Comparison of ENCODE assay signal across 8 cellular contexts in genomic region chr1:92961896-92962752, GRCh38. TPM values are rescaled to one million over a fixed set of nuclear protein-coding genes. Genes with fewer than 3 reads are reported as not detected.
DNase-seq lines count a peak whose midpoint lies in the region; ATAC-seq and TF ChIP-seq lines count a peak whose summit lies in the region.

No MANE protein-coding gene starts in this region.

- in situ Hi-C loops in astrocyte of the spinal cord (cut with HindIII; ENCODE audit: low sequenced_read_pairs): no loop called here

- H3K4me3 Mint-ChIP-seq in immature natural killer cell: no peak overlapping the region

- H3K36me3 Mint-ChIP-seq in immature natural killer cell: no peaks in the 10 kb centered on the region

- peak; percentile 34 for ATAC-seq in GM19468 (IDR thresholded peaks at IDR 0.05; ENCODE audit: extremely low read depth, unreplicated experiment)
- peak; percentile 46 for ATAC-seq in HG03571 (IDR thresholded peaks at IDR 0.05; ENCODE audit: unreplicated experiment)

- no peak for TF ChIP-seq CTCF in astrocyte of the spinal cord (IDR thresholded peaks at IDR 0.05; ENCODE audit: low read depth, low read length)

- no peak overlapping the region for H3K27ac Mint-ChIP-seq in immature natural killer cell

- peaks cover 5 to 30% (median 14%) of the 10 kb centered on the region in 3 donors for H3K27me3 Mint-ChIP-seq in immature natural killer cell (ENCODE audit: low read depth in 3 of 3)

- DNase-seq in DMS 273 (lab: John Stamatoyannopoulos, UW; ENCODE audit: unreplicated experiment) (peak; percentile 81), T-helper 1 cell (peak; percentile 55 to 91 (median 65)), astrocyte of the spinal cord (ENCODE audit: low read depth, low spot score) (peak; percentile 77), immature natural killer cell (peak; percentile 72 to 78 (median 74)), NCI-H1048 (lab: John Stamatoyannopoulos, UW) (no peak)
- peak; percentile 50 to 58 for DNase-seq in stimulated activated CD4-positive, alpha-beta T cell treated with anti-CD3 and anti-CD28 coated beads, Interleukin-15, amount 100 ng/mL, for 48 hours (ENCODE audit: low read depth in 2 of 2)

- peak overlapping the region; percentile 65 for H3K4me3 ChIP-seq in astrocyte of the spinal cord (ENCODE audit: low read depth, low read length)

- peaks cover 25 to 27% of the 10 kb centered on the region in 2 donors for H3K4me1 Mint-ChIP-seq in immature natural killer cell

- no peaks in the 10 kb centered on the region for H3K9me3 Mint-ChIP-seq in immature natural killer cell

RNA-seq across cellular contexts. Expression of gene DIPK1A, which starts 0.9 kb away (rescaled TPM):
- polyA plus RNA-seq in immature natural killer cell: 10 to 100 TPM; 10.9 to 32.4 (median 27.0) TPM
